In genomic region chr1:74380252-74380651, GRCh38 we compare ENCODE assay signal across 27 cellular contexts.
"Had no signal": no experiment of that assay in that cellular context is flagged by ENCODE, and none has a peak within 500 bp of the region (broad histone marks: within the 10 kb centered on the region; RNA-seq: fewer than 3 reads in every experiment).

No MANE protein-coding gene starts in this region.

- H3K27me3 ChIP-seq: breast epithelium, Peyer's patch had no signal

- H3K36me3 ChIP-seq: breast epithelium, Peyer's patch had no signal

- H3K27ac Mint-ChIP-seq: activated B cell treated with CpG ODN at 0.5 μM for 24 hours; activated CD4-positive, alpha-beta T cell treated with anti-CD3 and anti-CD28 coated beads, Interleukin-2, amount 10 ng/mL, durations not matched to agents 24 days and 14 days; activated naive CD8-positive, alpha-beta T cell; T-cell had no signal

- H3K9me3 Mint-ChIP-seq: activated B cell treated with CpG ODN at 0.5 μM for 24 hours; activated CD4-positive, alpha-beta T cell treated with anti-CD3 and anti-CD28 coated beads, Interleukin-2, amount 10 ng/mL, durations not matched to agents 24 days and 14 days; activated T-cell treated with anti-CD3 and anti-CD28 coated beads, Interleukin-2, amount 50 U/mL, for 4 hours; T-cell had no signal

- H3K27me3 Mint-ChIP-seq: activated CD4-positive, alpha-beta T cell treated with anti-CD3 and anti-CD28 coated beads, Interleukin-2, amount 10 ng/mL, durations not matched to agents 24 days and 14 days; activated naive CD8-positive, alpha-beta T cell had no signal

- FAIRE-seq: K562, TTC549 had no signal

- H3K36me3 Mint-ChIP-seq: activated naive CD8-positive, alpha-beta T cell; T-cell had no signal

- H3K4me3 ChIP-seq: breast epithelium, K562, Peyer's patch had no signal

- H3K27ac ChIP-seq: breast epithelium, Peyer's patch, RWPE1 had no signal

- H3K9me3 ChIP-seq: breast epithelium, Peyer's patch had no signal

- H3K4me3 Mint-ChIP-seq: activated B cell treated with CpG ODN at 0.5 μM for 24 hours; activated CD4-positive, alpha-beta T cell treated with anti-CD3 and anti-CD28 coated beads, Interleukin-2, amount 10 ng/mL, durations not matched to agents 24 days and 14 days; activated naive CD8-positive, alpha-beta T cell; activated T-cell treated with anti-CD3 and anti-CD28 coated beads, Interleukin-2, amount 50 U/mL, for 4 hours; T-cell had no signal

- H3K4me1 Mint-ChIP-seq: activated B cell treated with CpG ODN at 0.5 μM for 24 hours; activated CD4-positive, alpha-beta T cell treated with anti-CD3 and anti-CD28 coated beads, Interleukin-2, amount 10 ng/mL, durations not matched to agents 24 days and 14 days; T-cell had no signal

- H3K4me1 ChIP-seq: breast epithelium, Peyer's patch had no signal

- ATAC-seq: activated T-cell treated with anti-CD3 and anti-CD28 coated beads, Interleukin-2, amount 50 U/mL, for 4 hours; K562; T-cell had no signal

- DNase-seq: activated B cell treated with CpG ODN at 0.5 μM for 24 hours; activated CD4-positive, alpha-beta T cell treated with anti-CD3 and anti-CD28 coated beads for 1 hour; activated CD4-positive, alpha-beta T cell treated with anti-CD3 and anti-CD28 coated beads, Interleukin-2, amount 10 ng/mL, durations not matched to agents 24 days and 14 days; activated CD4-positive, alpha-beta T cell treated with anti-CD3 and anti-CD28 coated beads, Interleukin-2, amount 50 U/mL, for 48 hours; activated CD8-positive, alpha-beta memory T cell treated with anti-CD3 and anti-CD28 coated beads for 24 hours; activated effector memory CD4-positive, alpha-beta T cell treated with anti-CD3 and anti-CD28 coated beads, Interleukin-2, amount 50 U/mL, for 16 hours; activated naive CD4-positive, alpha-beta T cell treated with Interleukin-2 at 50 U/mL for 16 hours; activated T-cell treated with anti-CD3 and anti-CD28 coated beads, Interleukin-2, amount 50 U/mL, for 4 hours; amygdala; central memory CD4-positive, alpha-beta T cell; Karpas-422; NCI-H1105 treated with DMSO at 0.1 percent for 48 hours; NCI-H1436 treated with DMSO at 0.1 percent for 48 hours; NCI-H187; NCI-H2081; NCI-H510A treated with DMSO at 0.1 percent for 48 hours; NCI-H69; Peyer's patch; SHP77 treated with DMSO at 0.1 percent for 48 hours; T-cell; T-helper 2 cell; T1000 had no signal
